Comparison of ENCODE assay signal across 1 cellular context in genomic region chr22:49208768-49209252, GRCh38.
TF ChIP-seq lines count a peak whose summit lies in the region.

No MANE protein-coding gene starts in this region.

TF ChIP-seq in WTC11, 78 proteins besides CTCF, POLR2A, EP300 and RAD21 (continued from another document and continues in another):
- TF ChIP-seq, protein P1, sequence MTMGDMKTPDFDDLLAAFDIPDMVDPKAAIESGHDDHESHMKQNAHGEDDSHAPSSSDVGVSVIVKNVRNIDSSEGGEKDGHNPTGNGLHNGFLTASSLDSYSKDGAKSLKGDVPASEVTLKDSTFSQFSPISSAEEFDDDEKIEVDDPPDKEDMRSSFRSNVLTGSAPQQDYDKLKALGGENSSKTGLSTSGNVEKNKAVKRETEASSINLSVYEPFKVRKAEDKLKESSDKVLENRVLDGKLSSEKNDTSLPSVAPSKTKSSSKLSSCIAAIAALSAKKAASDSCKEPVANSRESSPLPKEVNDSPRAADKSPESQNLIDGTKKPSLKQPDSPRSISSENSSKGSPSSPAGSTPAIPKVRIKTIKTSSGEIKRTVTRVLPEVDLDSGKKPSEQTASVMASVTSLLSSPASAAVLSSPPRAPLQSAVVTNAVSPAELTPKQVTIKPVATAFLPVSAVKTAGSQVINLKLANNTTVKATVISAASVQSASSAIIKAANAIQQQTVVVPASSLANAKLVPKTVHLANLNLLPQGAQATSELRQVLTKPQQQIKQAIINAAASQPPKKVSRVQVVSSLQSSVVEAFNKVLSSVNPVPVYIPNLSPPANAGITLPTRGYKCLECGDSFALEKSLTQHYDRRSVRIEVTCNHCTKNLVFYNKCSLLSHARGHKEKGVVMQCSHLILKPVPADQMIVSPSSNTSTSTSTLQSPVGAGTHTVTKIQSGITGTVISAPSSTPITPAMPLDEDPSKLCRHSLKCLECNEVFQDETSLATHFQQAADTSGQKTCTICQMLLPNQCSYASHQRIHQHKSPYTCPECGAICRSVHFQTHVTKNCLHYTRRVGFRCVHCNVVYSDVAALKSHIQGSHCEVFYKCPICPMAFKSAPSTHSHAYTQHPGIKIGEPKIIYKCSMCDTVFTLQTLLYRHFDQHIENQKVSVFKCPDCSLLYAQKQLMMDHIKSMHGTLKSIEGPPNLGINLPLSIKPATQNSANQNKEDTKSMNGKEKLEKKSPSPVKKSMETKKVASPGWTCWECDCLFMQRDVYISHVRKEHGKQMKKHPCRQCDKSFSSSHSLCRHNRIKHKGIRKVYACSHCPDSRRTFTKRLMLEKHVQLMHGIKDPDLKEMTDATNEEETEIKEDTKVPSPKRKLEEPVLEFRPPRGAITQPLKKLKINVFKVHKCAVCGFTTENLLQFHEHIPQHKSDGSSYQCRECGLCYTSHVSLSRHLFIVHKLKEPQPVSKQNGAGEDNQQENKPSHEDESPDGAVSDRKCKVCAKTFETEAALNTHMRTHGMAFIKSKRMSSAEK (CRISPR knock-in tag; IDR thresholded peaks at IDR 0.05; ENCODE audit: borderline replicate concordance), result no peak
- TF ChIP-seq, protein P2, sequence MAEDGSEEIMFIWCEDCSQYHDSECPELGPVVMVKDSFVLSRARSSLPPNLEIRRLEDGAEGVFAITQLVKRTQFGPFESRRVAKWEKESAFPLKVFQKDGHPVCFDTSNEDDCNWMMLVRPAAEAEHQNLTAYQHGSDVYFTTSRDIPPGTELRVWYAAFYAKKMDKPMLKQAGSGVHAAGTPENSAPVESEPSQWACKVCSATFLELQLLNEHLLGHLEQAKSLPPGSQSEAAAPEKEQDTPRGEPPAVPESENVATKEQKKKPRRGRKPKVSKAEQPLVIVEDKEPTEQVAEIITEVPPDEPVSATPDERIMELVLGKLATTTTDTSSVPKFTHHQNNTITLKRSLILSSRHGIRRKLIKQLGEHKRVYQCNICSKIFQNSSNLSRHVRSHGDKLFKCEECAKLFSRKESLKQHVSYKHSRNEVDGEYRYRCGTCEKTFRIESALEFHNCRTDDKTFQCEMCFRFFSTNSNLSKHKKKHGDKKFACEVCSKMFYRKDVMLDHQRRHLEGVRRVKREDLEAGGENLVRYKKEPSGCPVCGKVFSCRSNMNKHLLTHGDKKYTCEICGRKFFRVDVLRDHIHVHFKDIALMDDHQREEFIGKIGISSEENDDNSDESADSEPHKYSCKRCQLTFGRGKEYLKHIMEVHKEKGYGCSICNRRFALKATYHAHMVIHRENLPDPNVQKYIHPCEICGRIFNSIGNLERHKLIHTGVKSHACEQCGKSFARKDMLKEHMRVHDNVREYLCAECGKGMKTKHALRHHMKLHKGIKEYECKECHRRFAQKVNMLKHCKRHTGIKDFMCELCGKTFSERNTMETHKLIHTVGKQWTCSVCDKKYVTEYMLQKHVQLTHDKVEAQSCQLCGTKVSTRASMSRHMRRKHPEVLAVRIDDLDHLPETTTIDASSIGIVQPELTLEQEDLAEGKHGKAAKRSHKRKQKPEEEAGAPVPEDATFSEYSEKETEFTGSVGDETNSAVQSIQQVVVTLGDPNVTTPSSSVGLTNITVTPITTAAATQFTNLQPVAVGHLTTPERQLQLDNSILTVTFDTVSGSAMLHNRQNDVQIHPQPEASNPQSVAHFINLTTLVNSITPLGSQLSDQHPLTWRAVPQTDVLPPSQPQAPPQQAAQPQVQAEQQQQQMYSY (CRISPR knock-in tag; IDR thresholded peaks at IDR 0.05), result no peak
- TF ChIP-seq PRRX2 (CRISPR knock-in tag; IDR thresholded peaks at IDR 0.05), result no peak
- no peak for TF ChIP-seq CBFB (CRISPR knock-in tag; IDR thresholded peaks at IDR 0.05; ENCODE audit: low read depth)
- TF ChIP-seq, protein P3, sequence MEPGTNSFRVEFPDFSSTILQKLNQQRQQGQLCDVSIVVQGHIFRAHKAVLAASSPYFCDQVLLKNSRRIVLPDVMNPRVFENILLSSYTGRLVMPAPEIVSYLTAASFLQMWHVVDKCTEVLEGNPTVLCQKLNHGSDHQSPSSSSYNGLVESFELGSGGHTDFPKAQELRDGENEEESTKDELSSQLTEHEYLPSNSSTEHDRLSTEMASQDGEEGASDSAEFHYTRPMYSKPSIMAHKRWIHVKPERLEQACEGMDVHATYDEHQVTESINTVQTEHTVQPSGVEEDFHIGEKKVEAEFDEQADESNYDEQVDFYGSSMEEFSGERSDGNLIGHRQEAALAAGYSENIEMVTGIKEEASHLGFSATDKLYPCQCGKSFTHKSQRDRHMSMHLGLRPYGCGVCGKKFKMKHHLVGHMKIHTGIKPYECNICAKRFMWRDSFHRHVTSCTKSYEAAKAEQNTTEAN (CRISPR knock-in tag; IDR thresholded peaks at IDR 0.05), result peak; percentile 71; the same call in 1 of the 2 replicates
- TF ChIP-seq ERG (CRISPR knock-in tag; IDR thresholded peaks at IDR 0.05), result no peak
- no peak for TF ChIP-seq AR (CRISPR knock-in tag; IDR thresholded peaks at IDR 0.05)
- no peak for TF ChIP-seq ATF3 (CRISPR knock-in tag; conservative IDR thresholded peaks at IDR 0.05)
- peak; percentile 19; the same call in 1 of the 2 replicates for TF ChIP-seq MAX (CRISPR knock-in tag; IDR thresholded peaks at IDR 0.05)
- TF ChIP-seq CREM (CRISPR knock-in tag; IDR thresholded peaks at IDR 0.05), result no peak
- TF ChIP-seq SMAD4 (CRISPR knock-in tag; IDR thresholded peaks at IDR 0.05), result 0 out of 2 replicates have a peak, but pooled peaks have one; percentile 46
- no peak for TF ChIP-seq USF2 (CRISPR knock-in tag; IDR thresholded peaks at IDR 0.05)
- no peak for TF ChIP-seq FOXJ3 (CRISPR knock-in tag; IDR thresholded peaks at IDR 0.05; ENCODE audit: borderline replicate concordance)
- TF ChIP-seq, protein P4, sequence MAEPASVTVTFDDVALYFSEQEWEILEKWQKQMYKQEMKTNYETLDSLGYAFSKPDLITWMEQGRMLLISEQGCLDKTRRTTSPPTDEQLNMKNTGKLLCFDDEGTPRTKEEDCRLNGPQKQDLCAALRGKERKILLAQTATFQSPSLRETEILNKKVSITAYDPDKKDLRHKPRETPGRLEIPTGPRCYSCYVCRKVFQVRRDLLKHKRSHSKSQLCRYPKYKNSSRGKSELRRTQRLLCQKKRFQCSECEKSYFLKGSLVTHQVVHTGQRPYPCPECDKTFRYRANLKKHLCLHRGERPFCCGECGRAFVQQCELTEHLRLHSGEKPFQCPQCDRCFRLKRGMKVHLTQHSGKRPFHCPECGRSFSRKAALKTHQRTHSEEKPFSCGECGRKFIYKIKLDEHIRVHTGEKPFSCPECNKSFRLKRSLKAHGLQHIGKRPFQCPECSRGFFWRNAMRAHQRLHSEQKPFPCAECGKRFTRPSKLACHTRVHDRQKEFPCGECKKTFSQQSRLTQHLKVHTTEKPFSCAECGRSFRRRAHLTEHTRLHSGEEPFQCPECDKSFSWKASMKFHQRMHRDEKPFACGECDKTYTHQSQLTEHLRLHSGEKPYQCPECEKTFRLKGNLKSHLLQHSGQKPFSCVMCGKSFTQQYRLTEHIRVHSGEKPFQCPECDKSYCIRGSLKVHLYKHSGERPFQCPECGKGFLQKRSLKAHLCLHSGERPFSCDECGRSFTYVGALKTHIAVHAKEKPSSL (CRISPR knock-in tag; conservative IDR thresholded peaks at IDR 0.05), result no peak
- TF ChIP-seq HMGA2 (CRISPR knock-in tag; IDR thresholded peaks at IDR 0.05), result no peak
- TF ChIP-seq ZMAT4 (CRISPR knock-in tag; IDR thresholded peaks at IDR 0.05), result no peak
- peak; percentile 77 for TF ChIP-seq FOXP1 (CRISPR knock-in tag; IDR thresholded peaks at IDR 0.05; ENCODE audit: borderline replicate concordance)
- no peak for TF ChIP-seq NR2C2 (CRISPR knock-in tag; IDR thresholded peaks at IDR 0.05)
- no peak for TF ChIP-seq NFYB (CRISPR knock-in tag; conservative IDR thresholded peaks at IDR 0.05; ENCODE audit: low read depth)
- no peak for TF ChIP-seq ESRRA (CRISPR knock-in tag; IDR thresholded peaks at IDR 0.05; ENCODE audit: borderline replicate concordance)
- TF ChIP-seq ZNF138 (CRISPR knock-in tag; conservative IDR thresholded peaks at IDR 0.05), result no peak
- TF ChIP-seq MYBL2 (CRISPR knock-in tag; IDR thresholded peaks at IDR 0.05), result 0 out of 2 replicates have a peak, but pooled peaks have one; percentile 53
- no peak for TF ChIP-seq ZNF121 (CRISPR knock-in tag; IDR thresholded peaks at IDR 0.05)
- no peak for TF ChIP-seq NR1H2 (CRISPR knock-in tag; IDR thresholded peaks at IDR 0.05)
- TF ChIP-seq, protein P5, sequence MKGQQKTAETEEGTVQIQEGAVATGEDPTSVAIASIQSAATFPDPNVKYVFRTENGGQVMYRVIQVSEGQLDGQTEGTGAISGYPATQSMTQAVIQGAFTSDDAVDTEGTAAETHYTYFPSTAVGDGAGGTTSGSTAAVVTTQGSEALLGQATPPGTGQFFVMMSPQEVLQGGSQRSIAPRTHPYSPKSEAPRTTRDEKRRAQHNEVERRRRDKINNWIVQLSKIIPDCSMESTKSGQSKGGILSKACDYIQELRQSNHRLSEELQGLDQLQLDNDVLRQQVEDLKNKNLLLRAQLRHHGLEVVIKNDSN (CRISPR knock-in tag; IDR thresholded peaks at IDR 0.05), result peak; percentile 49; the same call in 1 of the 2 replicates
- TF ChIP-seq ATF1 (CRISPR knock-in tag; IDR thresholded peaks at IDR 0.05), result no peak
- TF ChIP-seq SP1 (CRISPR knock-in tag; conservative IDR thresholded peaks at IDR 0.05), result 0 out of 2 replicates have a peak, but pooled peaks have one; percentile 19
- no peak for TF ChIP-seq ZNF671 (CRISPR knock-in tag; IDR thresholded peaks at IDR 0.05)
- TF ChIP-seq, protein P6, sequence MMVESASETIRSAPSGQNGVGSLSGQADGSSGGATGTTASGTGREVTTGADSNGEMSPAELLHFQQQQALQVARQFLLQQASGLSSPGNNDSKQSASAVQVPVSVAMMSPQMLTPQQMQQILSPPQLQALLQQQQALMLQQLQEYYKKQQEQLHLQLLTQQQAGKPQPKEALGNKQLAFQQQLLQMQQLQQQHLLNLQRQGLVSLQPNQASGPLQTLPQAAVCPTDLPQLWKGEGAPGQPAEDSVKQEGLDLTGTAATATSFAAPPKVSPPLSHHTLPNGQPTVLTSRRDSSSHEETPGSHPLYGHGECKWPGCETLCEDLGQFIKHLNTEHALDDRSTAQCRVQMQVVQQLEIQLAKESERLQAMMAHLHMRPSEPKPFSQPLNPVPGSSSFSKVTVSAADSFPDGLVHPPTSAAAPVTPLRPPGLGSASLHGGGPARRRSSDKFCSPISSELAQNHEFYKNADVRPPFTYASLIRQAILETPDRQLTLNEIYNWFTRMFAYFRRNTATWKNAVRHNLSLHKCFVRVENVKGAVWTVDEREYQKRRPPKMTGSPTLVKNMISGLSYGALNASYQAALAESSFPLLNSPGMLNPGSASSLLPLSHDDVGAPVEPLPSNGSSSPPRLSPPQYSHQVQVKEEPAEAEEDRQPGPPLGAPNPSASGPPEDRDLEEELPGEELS (CRISPR knock-in tag; IDR thresholded peaks at IDR 0.05), result peak; percentile 79; the same call in 1 of the 2 replicates
- peak; percentile 40; the same call in 1 of the 2 replicates for TF ChIP-seq FOXK1 (CRISPR knock-in tag; IDR thresholded peaks at IDR 0.05)
- no peak for TF ChIP-seq JAZF1 (CRISPR knock-in tag; IDR thresholded peaks at IDR 0.05)
- no peak for TF ChIP-seq IRF2 (CRISPR knock-in tag; IDR thresholded peaks at IDR 0.05; ENCODE audit: borderline replicate concordance, low read depth)
